ENCODE assay signal across 8 cellular contexts in the genomic region with DNA sequence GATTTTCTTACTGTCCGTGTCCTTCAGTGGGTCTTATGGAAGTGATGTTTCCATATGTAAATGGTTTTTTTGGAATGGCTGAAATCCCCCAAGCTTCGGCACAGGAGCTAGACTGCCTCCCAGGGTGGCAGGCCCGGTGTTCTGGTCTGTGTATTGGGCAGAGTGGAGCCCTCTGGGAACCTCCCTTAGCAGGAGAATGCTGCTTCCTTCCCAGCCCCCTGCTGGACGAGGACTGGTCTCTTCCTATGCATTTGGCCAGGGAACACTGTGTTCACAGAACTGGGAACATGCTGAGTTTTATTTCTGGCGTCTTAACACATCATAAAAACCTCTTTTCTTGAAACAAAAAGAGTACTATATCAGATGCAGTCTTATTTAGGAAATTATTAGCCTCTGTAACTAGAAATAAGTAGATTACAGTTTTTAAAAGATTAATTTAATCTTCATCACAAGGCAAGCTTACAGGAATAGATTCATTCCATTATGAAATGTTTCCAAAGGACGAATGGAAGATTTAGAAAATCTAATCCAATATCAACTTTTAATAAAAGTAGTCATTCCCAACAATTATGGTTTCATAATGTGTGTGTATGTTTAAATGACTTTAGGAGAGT. TPM values are rescaled to one million over a fixed set of nuclear protein-coding genes. Genes with fewer than 3 reads are reported as not detected.
DNase-seq lines count a peak whose midpoint lies in the region; ATAC-seq and TF ChIP-seq lines count a peak whose summit lies in the region.

No MANE protein-coding gene starts in this region.

- DNase-seq in NCI-H460 (ENCODE audit: extremely low read depth, low read depth), result peak; percentile 46
- peak; percentile 57 for DNase-seq in endothelial cell (ENCODE audit: low spot score)
- peak; percentile 55 for DNase-seq in myocyte (ENCODE audit: low read depth)
- no peak for DNase-seq in caudate nucleus (lab: John Stamatoyannopoulos, UW)
- DNase-seq in midbrain (lab: John Stamatoyannopoulos, UW), result no peak

- H3K4me1 Mint-ChIP-seq in endothelial cell (ENCODE audit: unreplicated experiment), result peaks cover 3% of the 10 kb centered on the region

- no peaks in the 10 kb centered on the region for H3K27me3 Mint-ChIP-seq in endothelial cell (ENCODE audit: unreplicated experiment)

- no peak overlapping the region for H3K4me3 Mint-ChIP-seq in endothelial cell (ENCODE audit: unreplicated experiment)

- TF ChIP-seq CTCF in GM12872 (IDR thresholded peaks at IDR 0.05; ENCODE audit: insufficient read depth, low read depth, low read length) (0 out of 3 replicates have a peak, but pooled peaks have one; percentile 27), endothelial cell (IDR thresholded peaks at IDR 0.05; ENCODE audit: unreplicated experiment) (peak; percentile 44)

- no peak overlapping the region for H3K27ac Mint-ChIP-seq in endothelial cell (ENCODE audit: unreplicated experiment)

- no peaks in the 10 kb centered on the region for H3K36me3 Mint-ChIP-seq in endothelial cell (ENCODE audit: low read depth, unreplicated experiment)

- no peak overlapping the region for H3K27ac ChIP-seq in caudate nucleus (ENCODE audit: low read depth, low read length)

- H3K9me3 Mint-ChIP-seq in endothelial cell (ENCODE audit: unreplicated experiment), result no peaks in the 10 kb centered on the region

- ATAC-seq in HG03045 (IDR thresholded peaks at IDR 0.05; ENCODE audit: unreplicated experiment) (no peak), HG02623 (IDR thresholded peaks at IDR 0.05; ENCODE audit: unreplicated experiment) (no peak)

RNA-seq across cellular contexts. Expression of gene SYTL3, which starts 56.6 kb away (rescaled TPM):
- 0.46 and 0.52 TPM in 2 replicates for total RNA-seq in NCI-H460 (2014; rRNA removed; shearing (Covaris generic))
- 0.47 TPM in 1 of 2 replicates, not detected in the other for polyA plus RNA-seq in NCI-H460 (2014; cell fraction: nucleus; rRNA removed)
- total RNA-seq in endothelial cell (ENCODE audit: unreplicated experiment) (0.77 TPM), myocyte (6.9 and 7.1 TPM in 2 replicates)
- polyA plus RNA-seq in myocyte (2012), result 2.0 TPM

Comparison
In these comparisons a context has a peak if more than half of its experiments do, and no peak if none do; other contexts are left out.
1. DNase-seq: peak in NCI-H460 (single experiment), endothelial cell (single experiment) and myocyte (single experiment); none in caudate nucleus (0 of 61) and midbrain (single experiment).